In the genomic region with DNA sequence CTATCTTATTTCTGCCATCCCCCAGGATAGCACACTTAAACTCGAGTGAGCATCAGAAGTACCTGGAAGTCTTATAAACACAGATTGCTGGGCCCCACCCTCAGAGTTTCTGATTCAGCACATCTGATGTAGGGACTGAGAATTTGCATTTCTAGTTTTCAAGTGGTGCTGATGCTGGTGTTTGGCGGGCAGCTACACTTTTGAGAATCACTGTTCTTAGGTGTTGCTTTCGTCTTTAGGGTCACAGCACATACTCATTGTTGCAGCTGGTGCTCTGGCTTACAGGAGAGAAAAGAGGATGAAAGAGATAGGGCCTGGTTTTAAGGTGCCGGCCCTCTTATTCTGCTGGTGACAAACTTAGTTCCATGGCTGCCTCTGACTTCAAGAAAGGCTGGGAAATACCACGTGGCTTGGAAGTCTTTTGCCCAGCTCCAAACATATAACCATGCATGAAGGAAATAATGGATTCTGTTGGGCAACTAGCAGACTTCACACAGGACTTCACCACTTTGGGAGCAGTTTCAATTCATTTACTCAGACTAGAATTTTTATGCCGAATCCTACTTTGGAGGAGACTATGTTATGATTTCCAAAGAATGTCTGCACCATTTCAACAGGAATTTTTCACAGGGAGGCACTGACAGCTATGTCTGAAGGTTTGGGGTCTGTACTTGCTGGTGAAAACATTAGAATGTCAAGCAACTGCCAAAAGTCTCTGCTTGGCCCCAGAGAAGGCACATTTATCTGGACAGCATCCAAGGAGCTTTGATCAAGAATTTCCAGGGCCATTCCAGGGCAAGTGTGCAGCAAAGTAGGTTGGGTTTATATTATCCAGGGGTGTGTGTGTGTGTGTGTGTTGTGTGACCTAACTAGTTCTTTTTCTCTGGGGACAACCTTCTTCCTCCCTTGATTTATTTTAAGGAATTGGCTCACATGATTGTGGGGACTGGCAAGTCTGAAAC, we compare ENCODE assay signal across 10 cellular contexts. TPM values are rescaled to one million over a fixed set of nuclear protein-coding genes. Genes with fewer than 3 reads are reported as not detected.
A peak's percentile ranks its signal among the peaks of the same experiment; 100 is the strongest.
DNase-seq lines count a peak whose midpoint lies in the region; ATAC-seq and TF ChIP-seq lines count a peak whose summit lies in the region.
"Had no signal": no experiment of that assay in that cellular context is flagged by ENCODE, and none has a peak within 500 bp of the region (broad histone marks: within the 10 kb centered on the region; RNA-seq: fewer than 3 reads in every experiment).

No MANE protein-coding gene starts in this region.

- H3K4me1 ChIP-seq in ACC112 (ENCODE audit: control insufficient read depth, insufficient read depth, low read length, unreplicated experiment) (peaks cover 7% of the 10 kb centered on the region), left ventricle myocardium inferior (peaks cover 71% of the 10 kb centered on the region)

- H3K4me3 ChIP-seq in ACC112 (ENCODE audit: low read depth, low read length) (no peak overlapping the region), left ventricle myocardium inferior (no peak overlapping the region)

- no peak for TF ChIP-seq CTCF in left ventricle myocardium inferior (IDR thresholded peaks at IDR 0.05; ENCODE audit: borderline replicate concordance)

- peaks cover 14% of the 10 kb centered on the region; the same call in 1 of the 2 replicates for H3K27me3 ChIP-seq in ACC112 (ENCODE audit: insufficient read depth, low read length)
- no peaks in the 10 kb centered on the region for H3K27me3 ChIP-seq in left ventricle myocardium inferior (ENCODE audit: low read depth)

- no peaks in the 10 kb centered on the region for H3K9me3 ChIP-seq in left ventricle myocardium inferior (replicated peaks)

- intact Hi-C loops in left ventricle myocardium inferior (cut with micrococcal nuclease) = no loop called here
- intact Hi-C loops in head of caudate nucleus (cut with DNase I) = no loop called here

- no peak overlapping the region; the same call in 1 of the 2 replicates for H3K27ac ChIP-seq in ACC112 (ENCODE audit: low read depth, low read length)
- peak overlapping the region; percentile 83 for H3K27ac ChIP-seq in left ventricle myocardium inferior (replicated peaks)

- peak; percentile 93 for ATAC-seq in GM21526 (IDR thresholded peaks at IDR 0.05; ENCODE audit: low FRiP score, unreplicated experiment)
- ATAC-seq in HG03575 (IDR thresholded peaks at IDR 0.05; ENCODE audit: extremely low read depth, insufficient number of reproducible peaks, low FRiP score, unreplicated experiment) = peak; percentile 91

- peak overlapping the region; percentile 9 for H2AFZ ChIP-seq in ACC112 (ENCODE audit: low read length, unreplicated experiment)

- DNase-seq in left ventricle myocardium inferior (no peak), COR-L47 (lab: John Stamatoyannopoulos, UW) (no peak), HuH-7.5 (ENCODE audit: low spot score) (no peak), head of caudate nucleus (no peak)
- DNase-seq in activated CD4-positive, alpha-beta T cell treated with anti-CD3 and anti-CD28 coated beads for 1 hour = no peak
- DNase-seq: activated naive CD4-positive, alpha-beta T cell treated with Interleukin-2 at 50 U/mL for 16 hours had no signal

- no peaks in the 10 kb centered on the region for H3K79me2 ChIP-seq in ACC112 (ENCODE audit: control insufficient read depth, insufficient read depth, low read length, unreplicated experiment)

- no peaks in the 10 kb centered on the region for H3K36me3 ChIP-seq in ACC112 (ENCODE audit: insufficient read depth, low read length)
- H3K36me3 ChIP-seq in left ventricle myocardium inferior = no peaks in the 10 kb centered on the region

RNA-seq across cellular contexts. Expression of a gene that starts 6.9 kb away (rescaled TPM):
- 3.8 TPM for total RNA-seq in left ventricle myocardium inferior

RNA-seq across cellular contexts. Expression of a gene that starts 12.4 kb away (rescaled TPM):
- total RNA-seq in left ventricle myocardium inferior = 49.5 TPM
- total RNA-seq: kidney epithelial cell had no signal
